14 cellular contexts compared by ENCODE assay signal in genomic region chr2:61911510-61911909, GRCh38. TPM values are rescaled to one million over a fixed set of nuclear protein-coding genes. Genes with fewer than 3 reads are reported as not detected.
A peak's percentile ranks its signal among the peaks of the same experiment; 100 is the strongest.
DNase-seq lines count a peak whose midpoint lies in the region; ATAC-seq, FAIRE-seq and TF ChIP-seq lines count a peak whose summit lies in the region.
"Had no signal": no experiment of that assay in that cellular context is flagged by ENCODE, and none has a peak within 500 bp of the region (broad histone marks: within the 10 kb centered on the region; RNA-seq: fewer than 3 reads in every experiment).

No MANE protein-coding gene starts in this region.

- no peak overlapping the region for H3K4me3 Mint-ChIP-seq in activated naive CD4-positive, alpha-beta T cell treated with anti-CD3 and anti-CD28 coated beads, Interleukin-2, amount 10 ng/mL, durations not matched to agents 7 days and 5 days
- H3K4me3 Mint-ChIP-seq: CD8-positive, alpha-beta memory T cell; effector memory CD8-positive, alpha-beta T cell; immature natural killer cell had no signal

- no peak overlapping the region for H3K4me3 ChIP-seq in H1 (ENCODE audit: extremely low read depth in 1 of 4, insufficient read depth in 2 of 4, low read depth in 3 of 4, low read length in 4 of 4)
- H3K4me3 ChIP-seq in retinal pigment epithelial cell (ENCODE audit: low read length) = no peak overlapping the region

- H2BK12ac ChIP-seq in H1 (ENCODE audit: low read depth, low read length) = no peak overlapping the region

- no peak overlapping the region for H4K8ac ChIP-seq in H1 (ENCODE audit: extremely low read depth, insufficient read depth, low read length)

- H3K27me3 Mint-ChIP-seq in activated naive CD4-positive, alpha-beta T cell treated with anti-CD3 and anti-CD28 coated beads, Interleukin-2, amount 10 ng/mL, durations not matched to agents 7 days and 5 days = no peaks in the 10 kb centered on the region
- H3K27me3 Mint-ChIP-seq: CD8-positive, alpha-beta memory T cell; effector memory CD8-positive, alpha-beta T cell had no signal

- no peaks in the 10 kb centered on the region for H3K9me3 ChIP-seq in H1 (ENCODE audit: insufficient read depth in 2 of 2, low read depth in 1 of 2, low read length in 1 of 2)

- no peak overlapping the region for H2BK15ac ChIP-seq in H1 (ENCODE audit: low read length)

- TF ChIP-seq RAD21 in H1 (IDR thresholded peaks at IDR 0.05 in 1 of 2, conservative IDR thresholded peaks at IDR 0.05 in 1 of 2; ENCODE audit: low read depth in 2 of 2, low read length in 2 of 2) = peak; percentile 51 to 63; a peak in 3 of 4 replicates

- no peaks in the 10 kb centered on the region for H3K4me1 ChIP-seq in H1 (replicated peaks in 1 of 4; ENCODE audit: control insufficient read depth in 3 of 4, insufficient read depth in 4 of 4, low read length in 3 of 4)

- no peak overlapping the region for H3K14ac ChIP-seq in H1 (ENCODE audit: insufficient read length)

- H2BK20ac ChIP-seq in H1 (ENCODE audit: low read length) = no peak overlapping the region

- H3K27ac ChIP-seq in H1 (ENCODE audit: low read depth, low read length) = no peak overlapping the region
- H3K27ac ChIP-seq: KMS-11 had no signal

- H4K20me1 ChIP-seq in H1 (replicated peaks in 1 of 2; ENCODE audit: control insufficient read depth in 1 of 2, insufficient read depth in 2 of 2, low read length in 2 of 2) = no peaks in the 10 kb centered on the region

- no peaks in the 10 kb centered on the region for H3K9me3 Mint-ChIP-seq in activated naive CD4-positive, alpha-beta T cell treated with anti-CD3 and anti-CD28 coated beads, Interleukin-2, amount 50 U/mL, for 72 hours
- no peaks in the 10 kb centered on the region for H3K9me3 Mint-ChIP-seq in activated naive CD4-positive, alpha-beta T cell treated with anti-CD3 and anti-CD28 coated beads, Interleukin-2, amount 10 ng/mL, durations not matched to agents 7 days and 5 days
- H3K9me3 Mint-ChIP-seq: CD8-positive, alpha-beta memory T cell; effector memory CD8-positive, alpha-beta T cell; immature natural killer cell had no signal

- H3K27ac Mint-ChIP-seq in activated naive CD4-positive, alpha-beta T cell treated with anti-CD3 and anti-CD28 coated beads, Interleukin-2, amount 50 U/mL, for 72 hours = no peak overlapping the region
- H3K27ac Mint-ChIP-seq in activated naive CD4-positive, alpha-beta T cell treated with anti-CD3 and anti-CD28 coated beads, Interleukin-2, amount 10 ng/mL, durations not matched to agents 7 days and 5 days = no peak overlapping the region
- H3K27ac Mint-ChIP-seq: CD8-positive, alpha-beta memory T cell; effector memory CD8-positive, alpha-beta T cell; immature natural killer cell had no signal

- H2BK5ac ChIP-seq in H1 (ENCODE audit: low read depth, low read length) = no peak overlapping the region

- H4K91ac ChIP-seq in H1 (replicated peaks; ENCODE audit: insufficient read length, low read length) = no peak overlapping the region

- H3K9ac ChIP-seq in H1 (replicated peaks in 1 of 4; ENCODE audit: extremely low read depth in 1 of 4, low read depth in 3 of 4, low read length in 3 of 4) = no peak overlapping the region
- H3K9ac ChIP-seq: KMS-11 had no signal

- no peak for TF ChIP-seq POLR2A in H1 (IDR thresholded peaks at IDR 0.05; ENCODE audit: control extremely low read depth in 1 of 2, low read depth in 2 of 2, low read length in 2 of 2)

- ATAC-seq in activated naive CD4-positive, alpha-beta T cell treated with anti-CD3 and anti-CD28 coated beads, Interleukin-2, amount 50 U/mL, for 72 hours = peak; percentile 52 to 57
- ATAC-seq in HG03095 (IDR thresholded peaks at IDR 0.05; ENCODE audit: unreplicated experiment) = no peak
- ATAC-seq: effector memory CD8-positive, alpha-beta T cell had no signal

- no peaks in the 10 kb centered on the region for H3K79me1 ChIP-seq in H1 (ENCODE audit: low read depth, low read length)

- H3K18ac ChIP-seq in H1 (ENCODE audit: extremely low read depth, low read length) = no peak overlapping the region

- POLR2A ChIA-PET in H1 (lab: Charles Lee; ENCODE audit: partially characterized antibody) = no interaction called here

- no peak overlapping the region for H2AFZ ChIP-seq in H1 (ENCODE audit: low read length)

- H3K36me3 ChIP-seq in H1 (ENCODE audit: control insufficient read depth in 2 of 4, insufficient read depth in 4 of 4, low read length in 3 of 4) = no peaks in the 10 kb centered on the region

- 0 out of 2 replicates have a peak, but pooled peaks cover 1% of the 10 kb centered on the region for H3K23me2 ChIP-seq in H1 (ENCODE audit: low read depth, low read length)

- H3K79me2 ChIP-seq in H1 (ENCODE audit: control insufficient read depth in 1 of 2, insufficient read depth in 2 of 2, low read length in 2 of 2) = no peaks in the 10 kb centered on the region

- no peak overlapping the region for H2BK120ac ChIP-seq in H1 (replicated peaks; ENCODE audit: low read depth, low read length)

- no peak for TF ChIP-seq EP300 in H1 (IDR thresholded peaks at IDR 0.05; ENCODE audit: borderline replicate concordance in 1 of 2, low read depth in 2 of 2, low read length in 2 of 2)

- WGBS in H1 (ENCODE audit: extremely low coverage in 1 of 2, insufficient coverage in 1 of 2, insufficient read length in 1 of 2, insufficient replicate concordance in 2 of 2, low coverage in 1 of 2, low lambda C conversion rate in 2 of 2, missing lambda C conversion rate in 1 of 2), 2 experiments = 90% methylated on average over 4 of the region's 4 CpGs; no CpG with 5 or more reads in 1 of the 2 experiments

- no peak for DNase-seq in activated naive CD4-positive, alpha-beta T cell treated with anti-CD3 and anti-CD28 coated beads, Interleukin-2, amount 50 U/mL, for 72 hours (ENCODE audit: low spot score in 2 of 2)
- no peak for DNase-seq in activated naive CD4-positive, alpha-beta T cell treated with anti-CD3 and anti-CD28 coated beads, Interleukin-2, amount 10 ng/mL, durations not matched to agents 7 days and 5 days
- DNase-seq in NAMALWA (ENCODE audit: low spot score) (peak; percentile 47), H1 (ENCODE audit: low read depth in 1 of 2, low spot score in 2 of 2) (no peak), retinal pigment epithelial cell (ENCODE audit: low read depth) (no peak), AG08396 (ENCODE audit: low spot score) (no peak), NCI-H1417 treated with DMSO at 0.1 percent for 48 hours (lab: John Stamatoyannopoulos, UW) (no peak)
- DNase-seq: activated naive CD4-positive, alpha-beta T cell treated with Interleukin-2 at 50 U/mL for 16 hours; CD8-positive, alpha-beta memory T cell; effector memory CD8-positive, alpha-beta T cell; immature natural killer cell; substantia nigra had no signal

- CTCF ChIA-PET in activated naive CD4-positive, alpha-beta T cell treated with anti-CD3 and anti-CD28 coated beads, Interleukin-2, amount 10 ng/mL, durations not matched to agents 7 days and 5 days (lab: Charles Lee) = interaction anchor here (0.7 kb wide), 1 partner anchor 9 kb away, joined by 3 read pairs; no protein-coding TSS in a partner anchor
- CTCF ChIA-PET in H1 (lab: Charles Lee; ENCODE audit: partially characterized antibody) = interaction anchor here (1.1 to 4.7 kb wide), 4 partner anchors 10 to 60 kb away, joined by 3 to 17 read pairs (median 5); no protein-coding TSS in a partner anchor

- no peak overlapping the region for H3K56ac ChIP-seq in H1 (replicated peaks; ENCODE audit: insufficient read length, low read depth, low read length)

- peaks cover 13% of the 10 kb centered on the region for H3K4me1 Mint-ChIP-seq in activated naive CD4-positive, alpha-beta T cell treated with anti-CD3 and anti-CD28 coated beads, Interleukin-2, amount 10 ng/mL, durations not matched to agents 7 days and 5 days

- H3K4me2 ChIP-seq in H1 (ENCODE audit: insufficient read depth in 1 of 2, low read depth in 2 of 2, low read length in 2 of 2) = no peak overlapping the region
- H3K4me2 ChIP-seq: KMS-11 had no signal

- H3K27me3 ChIP-seq in H1 (replicated peaks in 1 of 4; ENCODE audit: control insufficient read depth in 3 of 4, extremely low read depth in 1 of 4, insufficient read depth in 3 of 4, low read length in 3 of 4) = no peaks in the 10 kb centered on the region

- H3K23ac ChIP-seq in H1 (ENCODE audit: insufficient read length) = no peak overlapping the region

- no peak overlapping the region for H2AK5ac ChIP-seq in H1 (ENCODE audit: low read depth, low read length)

- H4K5ac ChIP-seq in H1 (ENCODE audit: insufficient read length, low read depth, low read length) = no peak overlapping the region

- no peak overlapping the region for H3K4ac ChIP-seq in H1 (replicated peaks; ENCODE audit: insufficient read length, low read depth, low read length)

- no peaks in the 10 kb centered on the region for H3K36me3 Mint-ChIP-seq in activated naive CD4-positive, alpha-beta T cell treated with anti-CD3 and anti-CD28 coated beads, Interleukin-2, amount 50 U/mL, for 72 hours
- H3K36me3 Mint-ChIP-seq in activated naive CD4-positive, alpha-beta T cell treated with anti-CD3 and anti-CD28 coated beads, Interleukin-2, amount 10 ng/mL, durations not matched to agents 7 days and 5 days = no peaks in the 10 kb centered on the region
- H3K36me3 Mint-ChIP-seq: immature natural killer cell had no signal

- FAIRE-seq in H1 (lab: Jason Lieb, UNC) = no peak

- TF ChIP-seq CTCF in H1 (IDR thresholded peaks at IDR 0.05; ENCODE audit: control extremely low read depth in 1 of 3, insufficient read depth in 1 of 3, low read depth in 1 of 3, low read length in 3 of 3) (peak in 2 of 3 experiments; percentile 41 to 50; a peak in 3 of 4 replicates), retinal pigment epithelial cell (conservative IDR thresholded peaks at IDR 0.05; ENCODE audit: low read depth, low read length) (peak; percentile 29)

RNA-seq across cellular contexts. Expression of gene COMMD1, which starts 6.0 kb away (rescaled TPM):
- total RNA-seq in activated naive CD4-positive, alpha-beta T cell treated with anti-CD3 and anti-CD28 coated beads, Interleukin-2, amount 50 U/mL, for 72 hours = 10 to 100 TPM; 20.4 to 37.0 TPM
- 23.5 and 27.8 TPM in 2 replicates for total RNA-seq in H1 (2021; fragmentation: NEBNext Ultra II Directional; extraction: Animal tissue kit (Norgen Biotek cat#: 25700))
- polyA plus RNA-seq in H1 (2011; rRNA removed) = 28.3 and 32.0 TPM in 2 replicates
- polyA plus RNA-seq in H1 (2011; cell fraction: cytosol; rRNA removed) = 26.2 TPM
- 13.8 TPM for polyA plus RNA-seq in H1 (2011; cell fraction: nucleus; rRNA removed)
- 29.1 to 43.4 TPM (median 38.1 TPM) in 4 replicates for polyA plus RNA-seq in H1 (2012, experiment 1 of 2)
- 86.7 TPM for polyA plus RNA-seq in H1 (2012, experiment 2 of 2)
- 30.4 TPM for polyA plus RNA-seq in H1 (2013, experiment 1 of 2)
- polyA plus RNA-seq in H1 (2013, experiment 2 of 2) = 33.5 TPM
- 14.3 and 14.4 TPM in 2 replicates for polyA minus RNA-seq in H1 (2011; rRNA and poly(A)+ RNA removed)
- 5.8 TPM for polyA minus RNA-seq in H1 (2011; cell fraction: cytosol; rRNA and poly(A)+ RNA removed)
- 16.6 TPM for polyA minus RNA-seq in H1 (2011; cell fraction: nucleus; rRNA and poly(A)+ RNA removed)

RNA-seq across cellular contexts. Expression of gene CCT4, which starts 23.1 kb away (rescaled TPM):
- total RNA-seq in activated naive CD4-positive, alpha-beta T cell treated with anti-CD3 and anti-CD28 coated beads, Interleukin-2, amount 50 U/mL, for 72 hours = 100 to 1,000 TPM; 314 to 331 TPM
- 342 and 359 TPM in 2 replicates for total RNA-seq in H1 (2021; fragmentation: NEBNext Ultra II Directional; extraction: Animal tissue kit (Norgen Biotek cat#: 25700))
- 86.7 and 129 TPM in 2 replicates for polyA plus RNA-seq in H1 (2011; rRNA removed)
- polyA plus RNA-seq in H1 (2011; cell fraction: cytosol; rRNA removed) = 162 TPM
- 79.4 TPM for polyA plus RNA-seq in H1 (2011; cell fraction: nucleus; rRNA removed)
- 225 to 315 TPM (median 237 TPM) in 4 replicates for polyA plus RNA-seq in H1 (2012, experiment 1 of 2)
- 85.1 TPM for polyA plus RNA-seq in H1 (2012, experiment 2 of 2)
- 254 TPM for polyA plus RNA-seq in H1 (2013, experiment 1 of 2)
- polyA plus RNA-seq in H1 (2013, experiment 2 of 2) = 246 TPM
- 149 and 156 TPM in 2 replicates for polyA minus RNA-seq in H1 (2011; rRNA and poly(A)+ RNA removed)
- polyA minus RNA-seq in H1 (2011; cell fraction: cytosol; rRNA and poly(A)+ RNA removed) = 140 TPM
- polyA minus RNA-seq in H1 (2011; cell fraction: nucleus; rRNA and poly(A)+ RNA removed) = 110 TPM

RNA-seq across cellular contexts. Expression of gene FAM161A, which starts 57.6 kb away (rescaled TPM):
- 10 to 100 TPM; 10.3 to 11.0 TPM for total RNA-seq in activated naive CD4-positive, alpha-beta T cell treated with anti-CD3 and anti-CD28 coated beads, Interleukin-2, amount 50 U/mL, for 72 hours
- 9.7 and 10.2 TPM in 2 replicates for total RNA-seq in H1 (2021; fragmentation: NEBNext Ultra II Directional; extraction: Animal tissue kit (Norgen Biotek cat#: 25700))
- polyA plus RNA-seq in H1 (2011; rRNA removed) = 1.5 and 1.6 TPM in 2 replicates
- polyA plus RNA-seq in H1 (2011; cell fraction: cytosol; rRNA removed) = 3.2 TPM
- 1.7 TPM for polyA plus RNA-seq in H1 (2011; cell fraction: nucleus; rRNA removed)
- 4.0 to 9.9 TPM (median 5.9 TPM) in 4 replicates for polyA plus RNA-seq in H1 (2012, experiment 1 of 2)
- polyA plus RNA-seq in H1 (2012, experiment 2 of 2) = 0.30 TPM
- 11.8 TPM for polyA plus RNA-seq in H1 (2013, experiment 1 of 2)
- 10.9 TPM for polyA plus RNA-seq in H1 (2013, experiment 2 of 2)
- polyA minus RNA-seq in H1 (2011; rRNA and poly(A)+ RNA removed) = 1.8 and 3.3 TPM in 2 replicates
- polyA minus RNA-seq in H1 (2011; cell fraction: cytosol; rRNA and poly(A)+ RNA removed) = 3.9 TPM
- 4.6 TPM for polyA minus RNA-seq in H1 (2011; cell fraction: nucleus; rRNA and poly(A)+ RNA removed)
